ENCODE assay signal across 9 cellular contexts in the genomic region with DNA sequence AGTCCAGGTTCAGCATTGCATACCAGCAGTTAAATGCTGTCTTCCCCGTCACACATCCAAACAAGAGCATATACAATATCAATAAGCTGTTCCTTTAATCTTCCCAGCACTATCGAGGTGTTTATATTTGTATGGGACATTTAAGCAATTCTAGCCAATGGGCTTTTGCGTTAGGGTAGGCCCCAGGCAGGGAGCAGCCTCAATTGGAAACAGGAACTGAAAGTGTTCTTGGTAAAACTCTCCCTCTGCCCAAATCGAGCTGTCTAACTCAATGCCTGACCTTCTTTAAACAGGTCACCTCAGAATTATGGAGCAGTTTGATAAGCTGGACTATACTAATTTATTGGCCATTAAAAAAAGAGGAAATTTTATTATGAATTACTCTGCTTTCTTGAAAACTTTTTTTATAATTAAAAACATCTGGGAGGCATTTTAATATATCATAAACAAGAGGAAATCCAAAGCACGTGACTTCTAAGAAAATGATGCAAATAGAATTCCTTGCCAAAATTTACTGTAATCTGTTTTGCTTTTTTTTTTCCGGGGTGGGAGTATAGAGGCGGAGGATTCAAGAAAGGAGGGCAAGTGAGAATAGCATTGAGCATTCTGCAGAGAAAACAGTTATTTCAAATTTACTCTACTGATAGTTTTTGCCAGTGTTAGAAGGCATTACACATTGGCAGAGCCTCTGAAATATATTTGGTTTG.
A peak's percentile ranks its signal among the peaks of the same experiment; 100 is the strongest.
DNase-seq lines count a peak whose midpoint lies in the region; ATAC-seq, FAIRE-seq and TF ChIP-seq lines count a peak whose summit lies in the region.
"Had no signal": no experiment of that assay in that cellular context is flagged by ENCODE, and none has a peak within 500 bp of the region (broad histone marks: within the 10 kb centered on the region; RNA-seq: fewer than 3 reads in every experiment).

No MANE protein-coding gene starts in this region.

- CTCF ChIA-PET in K562 (lab: Yijun Ruan, JAX; ENCODE audit: low intra/inter-chr PET ratio) = no interaction called here
- CTCF ChIA-PET in activated naive CD4-positive, alpha-beta T cell treated with anti-CD3 and anti-CD28 coated beads for 36 hours (lab: Charles Lee) = interaction anchor here (0.7 kb wide), 1 partner anchor 14 kb away, joined by 3 read pairs; no protein-coding TSS in a partner anchor

- no peak for TF ChIP-seq POLR2A in K562 (conservative IDR thresholded peaks at IDR 0.05)

- no peaks in the 10 kb centered on the region for H3K9me1 ChIP-seq in K562 (ENCODE audit: control insufficient read depth, insufficient read depth, low read length)

- peaks cover 5% of the 10 kb centered on the region for H3K36me3 Mint-ChIP-seq in IgD-negative memory B cell
- H3K36me3 Mint-ChIP-seq in activated CD4-positive, alpha-beta T cell treated with anti-CD3 and anti-CD28 coated beads, Interleukin-2, amount 10 ng/mL, durations not matched to agents 24 days and 14 days (ENCODE audit: low read depth) = no peaks in the 10 kb centered on the region
- H3K36me3 Mint-ChIP-seq in activated naive CD4-positive, alpha-beta T cell treated with anti-CD3 and anti-CD28 coated beads for 36 hours (ENCODE audit: low read depth) = no peaks in the 10 kb centered on the region

- peak overlapping the region in 2 of 3 donors; percentile 45 to 78 for H3K27ac Mint-ChIP-seq in IgD-negative memory B cell
- no peak overlapping the region for H3K27ac Mint-ChIP-seq in activated CD4-positive, alpha-beta T cell treated with anti-CD3 and anti-CD28 coated beads, Interleukin-2, amount 10 ng/mL, durations not matched to agents 24 days and 14 days
- H3K27ac Mint-ChIP-seq in activated naive CD4-positive, alpha-beta T cell treated with anti-CD3 and anti-CD28 coated beads for 36 hours = no peak overlapping the region

- H3K9me3 Mint-ChIP-seq in IgD-negative memory B cell = peaks cover 1 to 5% (median 2%) of the 10 kb centered on the region in 3 donors
- H3K9me3 Mint-ChIP-seq in activated CD4-positive, alpha-beta T cell treated with anti-CD3 and anti-CD28 coated beads, Interleukin-2, amount 10 ng/mL, durations not matched to agents 24 days and 14 days = no peaks in the 10 kb centered on the region
- peaks cover 2% of the 10 kb centered on the region for H3K9me3 Mint-ChIP-seq in activated naive CD4-positive, alpha-beta T cell treated with anti-CD3 and anti-CD28 coated beads for 36 hours

- POLR2A ChIA-PET in K562 (lab: Yijun Ruan, JAX) = no interaction called here

- no peak overlapping the region for H3K4me2 ChIP-seq in K562 (ENCODE audit: insufficient read depth, low read length)

- H3K9ac ChIP-seq in K562 (ENCODE audit: insufficient read depth in 1 of 2, low read depth in 2 of 2, low read length in 2 of 2) = peak overlapping the region in 1 of 2 experiments; percentile 18; a peak in 1 of 4 replicates

- no peaks in the 10 kb centered on the region for H4K20me1 ChIP-seq in K562 (replicated peaks; ENCODE audit: control insufficient read depth, insufficient read depth, low read length)

- intact Hi-C loops in K562 (cut with micrococcal nuclease) = no loop called here
- intact Hi-C loops in activated CD4-positive, alpha-beta T cell treated with anti-CD3 and anti-CD28 coated beads, Interleukin-2, amount 10 ng/mL, durations not matched to agents 24 days and 14 days (cut with micrococcal nuclease) = no loop called here
- intact Hi-C loops in activated naive CD4-positive, alpha-beta T cell treated with anti-CD3 and anti-CD28 coated beads for 36 hours (cut with micrococcal nuclease) = no loop called here

- ATAC-seq in GM21717 (IDR thresholded peaks at IDR 0.05; ENCODE audit: unreplicated experiment) = peak; percentile 96
- ATAC-seq in K562 = peak; percentile 81
- ATAC-seq: stimulated activated naive CD8-positive, alpha-beta T cell treated with anti-CD3 and anti-CD28 coated beads, Interleukin-15, amount 100 ng/mL, for 72 hours had no signal

- WGBS in K562 (ENCODE audit: insufficient coverage, low coverage, missing lambda C conversion rate) = 1% methylated on average over 7 of the region's 7 CpGs

- 0 out of 2 replicates have a peak overlapping the region, but pooled peaks have one; percentile 16 for H3K4me3 ChIP-seq in K562

- no peaks in the 10 kb centered on the region for H3K4me1 ChIP-seq in K562 (replicated peaks in 1 of 2; ENCODE audit: control insufficient read depth in 2 of 2, insufficient read depth in 2 of 2, low read length in 2 of 2)

- no peaks in the 10 kb centered on the region for H3K9me3 ChIP-seq in K562 (replicated peaks; ENCODE audit: control insufficient read depth, insufficient read depth, low read depth, low read length)

- H3K4me1 Mint-ChIP-seq in IgD-negative memory B cell = peaks cover 28 to 39% (median 33%) of the 10 kb centered on the region in 3 donors
- H3K4me1 Mint-ChIP-seq in activated CD4-positive, alpha-beta T cell treated with anti-CD3 and anti-CD28 coated beads, Interleukin-2, amount 10 ng/mL, durations not matched to agents 24 days and 14 days = no peaks in the 10 kb centered on the region
- H3K4me1 Mint-ChIP-seq in activated naive CD4-positive, alpha-beta T cell treated with anti-CD3 and anti-CD28 coated beads for 36 hours (ENCODE audit: low read depth) = no peaks in the 10 kb centered on the region
- H3K4me1 Mint-ChIP-seq: stimulated activated naive CD8-positive, alpha-beta T cell treated with anti-CD3 and anti-CD28 coated beads, Interleukin-15, amount 100 ng/mL, for 72 hours had no signal

- TF ChIP-seq CTCF in K562 (IDR thresholded peaks at IDR 0.05 in 2 of 3, conservative IDR thresholded peaks at IDR 0.05 in 1 of 3; ENCODE audit: insufficient read depth in 2 of 3, low read depth in 1 of 3, low read length in 3 of 3) = no peak

- H3K27me3 Mint-ChIP-seq in IgD-negative memory B cell = no peaks in the 10 kb centered on the region
- no peaks in the 10 kb centered on the region for H3K27me3 Mint-ChIP-seq in activated CD4-positive, alpha-beta T cell treated with anti-CD3 and anti-CD28 coated beads, Interleukin-2, amount 10 ng/mL, durations not matched to agents 24 days and 14 days
- H3K27me3 Mint-ChIP-seq in activated naive CD4-positive, alpha-beta T cell treated with anti-CD3 and anti-CD28 coated beads for 36 hours (ENCODE audit: low read depth) = no peaks in the 10 kb centered on the region
- H3K27me3 Mint-ChIP-seq: stimulated activated naive CD8-positive, alpha-beta T cell treated with anti-CD3 and anti-CD28 coated beads, Interleukin-15, amount 100 ng/mL, for 72 hours had no signal

- TF ChIP-seq RAD21 in K562 (CRISPR knock-in tag; conservative IDR thresholded peaks at IDR 0.05 in 1 of 2, IDR thresholded peaks at IDR 0.05 in 1 of 2) = no peak

- no peak for TF ChIP-seq EP300 in K562 (IDR thresholded peaks at IDR 0.05; ENCODE audit: low read length)

- H3K27ac ChIP-seq in K562 (ENCODE audit: extremely low read depth, low read depth, low read length) = peak overlapping the region; percentile 63; the same call in 2 of the 3 replicates

- H3K4me3 Mint-ChIP-seq in IgD-negative memory B cell = peak overlapping the region in 3 of 4 donors; percentile 41 to 81 (median 55)
- no peak overlapping the region for H3K4me3 Mint-ChIP-seq in activated CD4-positive, alpha-beta T cell treated with anti-CD3 and anti-CD28 coated beads, Interleukin-2, amount 10 ng/mL, durations not matched to agents 24 days and 14 days
- no peak overlapping the region for H3K4me3 Mint-ChIP-seq in activated naive CD4-positive, alpha-beta T cell treated with anti-CD3 and anti-CD28 coated beads for 36 hours
- H3K4me3 Mint-ChIP-seq: stimulated activated naive CD8-positive, alpha-beta T cell treated with anti-CD3 and anti-CD28 coated beads, Interleukin-15, amount 100 ng/mL, for 72 hours had no signal

- peak overlapping the region; percentile 38; the same call in 1 of the 2 replicates for H2AFZ ChIP-seq in K562 (ENCODE audit: low read depth, low read length)

- no peaks in the 10 kb centered on the region for H3K79me2 ChIP-seq in K562 (ENCODE audit: control insufficient read depth, insufficient read depth, low read length)

- BruUV-seq in K562 (replicated peaks; lab: Mats Ljungman, UMichigan) = no TSS peak

- no peaks in the 10 kb centered on the region for H3K27me3 ChIP-seq in K562 (ENCODE audit: control insufficient read depth in 2 of 2, insufficient read depth in 2 of 2, low read length in 2 of 2)

- FAIRE-seq in K562 (lab: Jason Lieb, UNC) = no peak

- H3K36me3 ChIP-seq in K562 (ENCODE audit: control insufficient read depth, insufficient read depth, low read length) = no peaks in the 10 kb centered on the region

- DNase-seq in GM04504 (ENCODE audit: low read depth) (peak; percentile 57), K562 (ENCODE audit: extremely low read depth in 1 of 4, low spot score in 3 of 4) (peak; percentile 29 to 58 (median 50)), midbrain (lab: John Stamatoyannopoulos, UW) (peak; percentile 19), HT-29 (ENCODE audit: low spot score) (no peak)
- DNase-seq in activated CD4-positive, alpha-beta T cell treated with anti-CD3 and anti-CD28 coated beads, Interleukin-2, amount 10 ng/mL, durations not matched to agents 24 days and 14 days = no peak
- DNase-seq in activated naive CD4-positive, alpha-beta T cell treated with anti-CD3 and anti-CD28 coated beads for 36 hours = no peak

- in situ Hi-C loops in K562 (cut with MboI) = no loop called here

TF ChIP-seq in K562, 482 proteins besides CTCF, POLR2A, EP300 and RAD21 (continues in another document):
- TF ChIP-seq SIRT6 (IDR thresholded peaks at IDR 0.05; ENCODE audit: low read depth, low read length) (no peak), ZNF431 (CRISPR knock-in tag; IDR thresholded peaks at IDR 0.05) (no peak), E2F3 (CRISPR knock-in tag; IDR thresholded peaks at IDR 0.05) (no peak), GABPA (tag; conservative IDR thresholded peaks at IDR 0.05; ENCODE audit: low read depth) (peak; percentile 33)
- TF ChIP-seq, protein P1, sequence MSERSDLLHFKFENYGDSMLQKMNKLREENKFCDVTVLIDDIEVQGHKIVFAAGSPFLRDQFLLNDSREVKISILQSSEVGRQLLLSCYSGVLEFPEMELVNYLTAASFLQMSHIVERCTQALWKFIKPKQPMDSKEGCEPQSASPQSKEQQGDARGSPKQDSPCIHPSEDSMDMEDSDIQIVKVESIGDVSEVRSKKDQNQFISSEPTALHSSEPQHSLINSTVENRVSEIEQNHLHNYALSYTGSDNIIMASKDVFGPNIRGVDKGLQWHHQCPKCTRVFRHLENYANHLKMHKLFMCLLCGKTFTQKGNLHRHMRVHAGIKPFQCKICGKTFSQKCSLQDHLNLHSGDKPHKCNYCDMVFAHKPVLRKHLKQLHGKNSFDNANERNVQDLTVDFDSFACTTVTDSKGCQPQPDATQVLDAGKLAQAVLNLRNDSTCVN (CRISPR knock-in tag; IDR thresholded peaks at IDR 0.05) = no peak

Comparison
In these comparisons a context has a peak if more than half of its experiments do, and no peak if none do; other contexts are left out.
1. DNase-seq: peak in GM04504 (single experiment), K562 (4 of 4) and midbrain (single experiment); none in HT-29 (single experiment), activated CD4-positive, alpha-beta T cell treated with anti-CD3 and anti-CD28 coated beads, Interleukin-2, amount 10 ng/mL, durations not matched to agents 24 days and 14 days (single experiment) and activated naive CD4-positive, alpha-beta T cell treated with anti-CD3 and anti-CD28 coated beads for 36 hours (single experiment).
2. H3K27ac Mint-ChIP-seq: peak in IgD-negative memory B cell (2 of 3); none in activated CD4-positive, alpha-beta T cell treated with anti-CD3 and anti-CD28 coated beads, Interleukin-2, amount 10 ng/mL, durations not matched to agents 24 days and 14 days (single experiment) and activated naive CD4-positive, alpha-beta T cell treated with anti-CD3 and anti-CD28 coated beads for 36 hours (single experiment).
3. H3K4me3 Mint-ChIP-seq: peak in IgD-negative memory B cell (3 of 4); none in activated CD4-positive, alpha-beta T cell treated with anti-CD3 and anti-CD28 coated beads, Interleukin-2, amount 10 ng/mL, durations not matched to agents 24 days and 14 days (single experiment) and activated naive CD4-positive, alpha-beta T cell treated with anti-CD3 and anti-CD28 coated beads for 36 hours (single experiment).